In genomic region chr2:122955761-122956160, GRCh38 we compare ENCODE assay signal across 24 cellular contexts.
"Had no signal": no experiment of that assay in that cellular context is flagged by ENCODE, and none has a peak within 500 bp of the region (broad histone marks: within the 10 kb centered on the region; RNA-seq: fewer than 3 reads in every experiment).

No MANE protein-coding gene starts in this region.

- H3K4me3 ChIP-seq: adrenal gland, K562, Peyer's patch, SJSA1 had no signal

- DNase-seq: activated CD4-positive, alpha-beta T cell treated with anti-CD3 and anti-CD28 coated beads, Interleukin-2, amount 10 ng/mL, durations not matched to agents 24 days and 14 days; activated CD4-positive, alpha-beta T cell treated with anti-CD3 and anti-CD28 coated beads, Interleukin-2, amount 50 U/mL, for 4 hours; activated CD8-positive, alpha-beta T cell treated with anti-CD3 and anti-CD28 coated beads for 36 hours; activated gamma-delta T cell; activated naive CD4-positive, alpha-beta T cell treated with Interleukin-2 at 50 U/mL for 16 hours; activated T-cell treated with anti-CD3 and anti-CD28 coated beads, Interleukin-2, amount 50 U/mL, for 1 hour; activated T-cell treated with anti-CD3 and anti-CD28 coated beads, Interleukin-2, amount 50 U/mL, for 72 hours; adrenal gland; central memory CD4-positive, alpha-beta T cell; NCI-H1048; NCI-H1105 treated with DMSO at 0.1 percent for 48 hours; NCI-H1436; NCI-H1694; NCI-H2081 treated with DMSO at 0.1 percent for 48 hours; NCI-H2171; NCI-H510A; NCI-H526 treated with DMSO at 0.1 percent for 48 hours; NCI-H774; Peyer's patch; RPMI8226; SHP77 treated with DMSO at 0.1 percent for 48 hours; SK-N-SH had no signal
